11 cellular contexts compared by ENCODE assay signal in genomic region chr2:1731512-1731962, GRCh38. TPM values are rescaled to one million over a fixed set of nuclear protein-coding genes. Genes with fewer than 3 reads are reported as not detected.
DNase-seq lines count a peak whose midpoint lies in the region; ATAC-seq and TF ChIP-seq lines count a peak whose summit lies in the region.
"Had no signal": no experiment of that assay in that cellular context is flagged by ENCODE, and none has a peak within 500 bp of the region (broad histone marks: within the 10 kb centered on the region; RNA-seq: fewer than 3 reads in every experiment).

No MANE protein-coding gene starts in this region.

- DNase-seq in HFF-Myc (ENCODE audit: extremely low read depth, low read depth) (no peak), ascending aorta (ENCODE audit: low spot score in 2 of 2) (peak in 1 of 2 donors; percentile 76), hepatic stellate cell (ENCODE audit: low spot score) (peak; percentile 44), GOT3 (lab: John Stamatoyannopoulos, UW) (no peak), caudate nucleus (lab: John Stamatoyannopoulos, UW) (no peak), HAP-1 (ENCODE audit: low spot score in 2 of 2) (no peak)
- no peak for DNase-seq in stimulated activated effector memory CD8-positive, alpha-beta T cell treated with anti-CD3 and anti-CD28 coated beads, Interleukin-12 subunit alpha, Interleukin-12 subunit beta, amount 100 ng/mL, for 72 hours (ENCODE audit: low spot score in 2 of 2)
- DNase-seq: activated CD4-positive, alpha-beta T cell treated with anti-CD3 and anti-CD28 coated beads, Interleukin-2, amount 10 ng/mL, durations not matched to agents 7 days and 5 days; central memory CD4-positive, alpha-beta T cell; NCI-H226 had no signal

- peak; percentile 16 for ATAC-seq in stimulated activated effector memory CD8-positive, alpha-beta T cell treated with anti-CD3 and anti-CD28 coated beads, Interleukin-12 subunit alpha, Interleukin-12 subunit beta, amount 100 ng/mL, for 72 hours
- no peak for ATAC-seq in HG03460 (IDR thresholded peaks at IDR 0.05; ENCODE audit: unreplicated experiment)

- peaks cover 0 to 8% of the 10 kb centered on the region in 2 donors for H3K9me3 ChIP-seq in ascending aorta
- no peaks in the 10 kb centered on the region for H3K9me3 ChIP-seq in HAP-1

- in situ Hi-C loops in HAP-1 (cut with MboI; ENCODE audit: low sequenced_read_pairs), result no loop called here

- H3K4me1 ChIP-seq in ascending aorta (peaks cover 12 to 53% of the 10 kb centered on the region in 2 donors), HAP-1 (no peaks in the 10 kb centered on the region)

- TF ChIP-seq CTCF in HFF-Myc (IDR thresholded peaks at IDR 0.05; ENCODE audit: low read depth, low read length, missing control alignments) (no peak), ascending aorta (IDR thresholded peaks at IDR 0.05) (no peak)

- H3K27ac Mint-ChIP-seq in stimulated activated effector memory CD8-positive, alpha-beta T cell treated with anti-CD3 and anti-CD28 coated beads, Interleukin-12 subunit alpha, Interleukin-12 subunit beta, amount 100 ng/mL, for 72 hours, result no peak overlapping the region
- H3K27ac Mint-ChIP-seq: activated CD4-positive, alpha-beta T cell treated with anti-CD3 and anti-CD28 coated beads, Interleukin-2, amount 10 ng/mL, durations not matched to agents 7 days and 5 days had no signal

- H3K4me1 Mint-ChIP-seq in stimulated activated effector memory CD8-positive, alpha-beta T cell treated with anti-CD3 and anti-CD28 coated beads, Interleukin-12 subunit alpha, Interleukin-12 subunit beta, amount 100 ng/mL, for 72 hours, result no peaks in the 10 kb centered on the region
- H3K4me1 Mint-ChIP-seq: activated CD4-positive, alpha-beta T cell treated with anti-CD3 and anti-CD28 coated beads, Interleukin-2, amount 10 ng/mL, durations not matched to agents 7 days and 5 days had no signal

- no peaks in the 10 kb centered on the region for H3K27me3 ChIP-seq in ascending aorta
- H3K27me3 ChIP-seq in HAP-1 (ENCODE audit: low read depth), result no peaks in the 10 kb centered on the region

- H3K27ac ChIP-seq in ascending aorta (peak overlapping the region; percentile 87 to 94), caudate nucleus (ENCODE audit: low read depth, low read length) (no peak overlapping the region)

- no peaks in the 10 kb centered on the region for H3K9me3 Mint-ChIP-seq in stimulated activated effector memory CD8-positive, alpha-beta T cell treated with anti-CD3 and anti-CD28 coated beads, Interleukin-12 subunit alpha, Interleukin-12 subunit beta, amount 100 ng/mL, for 72 hours
- H3K9me3 Mint-ChIP-seq: activated CD4-positive, alpha-beta T cell treated with anti-CD3 and anti-CD28 coated beads, Interleukin-2, amount 10 ng/mL, durations not matched to agents 7 days and 5 days had no signal

- H3K4me3 ChIP-seq in HFF-Myc (replicated peaks; ENCODE audit: low read depth, low read length) (peak overlapping the region; percentile 7), ascending aorta (peak overlapping the region in 1 of 2 donors; percentile 41), HAP-1 (no peak overlapping the region)

- H3K36me3 ChIP-seq in ascending aorta (no peaks in the 10 kb centered on the region), HAP-1 (replicated peaks) (no peaks in the 10 kb centered on the region)

- H3K4me3 Mint-ChIP-seq in stimulated activated effector memory CD8-positive, alpha-beta T cell treated with anti-CD3 and anti-CD28 coated beads, Interleukin-12 subunit alpha, Interleukin-12 subunit beta, amount 100 ng/mL, for 72 hours, result no peak overlapping the region
- H3K4me3 Mint-ChIP-seq: activated CD4-positive, alpha-beta T cell treated with anti-CD3 and anti-CD28 coated beads, Interleukin-2, amount 10 ng/mL, durations not matched to agents 7 days and 5 days had no signal

- intact Hi-C loops in ascending aorta (cut with DNase I), result no loop called here

- no peaks in the 10 kb centered on the region for H3K36me3 Mint-ChIP-seq in stimulated activated effector memory CD8-positive, alpha-beta T cell treated with anti-CD3 and anti-CD28 coated beads, Interleukin-12 subunit alpha, Interleukin-12 subunit beta, amount 100 ng/mL, for 72 hours

RNA-seq across cellular contexts. Expression of gene PXDN, which starts 12.8 kb away (rescaled TPM):
- 188 TPM for total RNA-seq in ascending aorta
